8 cellular contexts compared by ENCODE assay signal in genomic region chr1:185316163-185317033, GRCh38. TPM values are rescaled to one million over a fixed set of nuclear protein-coding genes. Genes with fewer than 3 reads are reported as not detected.
DNase-seq lines count a peak whose midpoint lies in the region; ATAC-seq and TF ChIP-seq lines count a peak whose summit lies in the region.

No MANE protein-coding gene starts in this region.

- H3K9me3 ChIP-seq in adipocyte (ENCODE audit: control insufficient read depth, low read length) (no peaks in the 10 kb centered on the region), heart left ventricle (peaks cover 0 to 3% (median 0%) of the 10 kb centered on the region in 12 donors)

- peak overlapping the region; percentile 95 for H3K9ac ChIP-seq in adipocyte (ENCODE audit: low read length)

- ATAC-seq in heart left ventricle, result peak; percentile 78 to 90 (median 88)

- H3K4me1 ChIP-seq in adipocyte (ENCODE audit: control insufficient read depth, insufficient read depth, low read length), result peaks cover 32% of the 10 kb centered on the region
- peaks cover 0 to 59% (median 38%) of the 10 kb centered on the region in 12 donors for H3K4me1 ChIP-seq in heart left ventricle

- H3K36me3 ChIP-seq in adipocyte (ENCODE audit: control insufficient read depth, insufficient read depth, low read length, severe bottlenecking), result no peaks in the 10 kb centered on the region
- no peaks in the 10 kb centered on the region for H3K36me3 ChIP-seq in heart left ventricle

- H3K4me3 Mint-ChIP-seq in HFFc6 (peak overlapping the region; percentile 97), type B pancreatic cell (peak overlapping the region; percentile 91)

- intact Hi-C loops in heart left ventricle (cut with DNase I), result loop anchor here in 9 of 10 donors (1.0 to 10.0 kb wide), 7 partner anchors 278 to 356 kb away; no protein-coding TSS in a partner anchor
- intact Hi-C loops in posterior cingulate gyrus (cut with DNase I), result loop anchor here (2.0 to 10.0 kb wide), 5 partner anchors 160 to 1061 kb away; partner anchors contain the start of genes EDEM3, ODR4, SWT1 and TPR

- H3K4me3 ChIP-seq in adipocyte (ENCODE audit: low read length), result peak overlapping the region; percentile 98
- H3K4me3 ChIP-seq in heart left ventricle, result peak overlapping the region; percentile 66 to 99 (median 90)

- peak in 1 of 2 donors; percentile 32 for TF ChIP-seq POLR2A in heart left ventricle (IDR thresholded peaks at IDR 0.05)

- H3K9me3 Mint-ChIP-seq in HFFc6 (peaks cover 7% of the 10 kb centered on the region), type B pancreatic cell (no peaks in the 10 kb centered on the region)

- 0 to 1% (median 0%) methylated on average over 60 to 88 of the region's 88 CpGs for WGBS in heart left ventricle, 4 donors

- H3K36me3 Mint-ChIP-seq in HFFc6 (ENCODE audit: low read depth) (peaks cover 12% of the 10 kb centered on the region; the same call in 1 of the 2 replicates), type B pancreatic cell (peaks cover 10% of the 10 kb centered on the region)

- H3K27me3 Mint-ChIP-seq in HFFc6 (ENCODE audit: insufficient read depth) (no peaks in the 10 kb centered on the region; the same call in 1 of the 2 replicates), type B pancreatic cell (no peaks in the 10 kb centered on the region)

- peak overlapping the region; percentile 87 to 99 (median 96) for H3K27ac ChIP-seq in heart left ventricle

- H3K4me1 Mint-ChIP-seq in HFFc6 (ENCODE audit: low read depth), result peaks cover 66% of the 10 kb centered on the region
- peaks cover 43% of the 10 kb centered on the region for H3K4me1 Mint-ChIP-seq in type B pancreatic cell (ENCODE audit: unreplicated experiment)

- no peaks in the 10 kb centered on the region for H3K27me3 ChIP-seq in adipocyte (replicated peaks; ENCODE audit: control insufficient read depth, insufficient read depth, low read length)
- H3K27me3 ChIP-seq in heart left ventricle, result no peaks in the 10 kb centered on the region

- TF ChIP-seq CTCF in GM10266 (IDR thresholded peaks at IDR 0.05; ENCODE audit: control insufficient read depth, insufficient read depth, low read depth, missing control alignments) (no peak), HFFc6 (IDR thresholded peaks at IDR 0.05) (no peak), heart left ventricle (IDR thresholded peaks at IDR 0.05) (peak in 3 of 12 donors; percentile 5 to 24 (median 21)), type B pancreatic cell (conservative IDR thresholded peaks at IDR 0.05) (no peak)

- DNase-seq in GM10266 (ENCODE audit: extremely low spot score) (peak; percentile 91), HFFc6 (peak; percentile 90), NAMALWA (ENCODE audit: low spot score) (peak; percentile 86), SW 1271 (lab: John Stamatoyannopoulos, UW) (peak; percentile 23 to 53), adipocyte (ENCODE audit: low read depth) (peak; percentile 96), heart left ventricle (peak; percentile 97 to 98 (median 97)), posterior cingulate gyrus (peak; percentile 94 to 99 (median 97)), type B pancreatic cell (ENCODE audit: extremely low spot score, unreplicated experiment) (peak; percentile 91)

- H3K27ac Mint-ChIP-seq in HFFc6 (peak overlapping the region; percentile 93), type B pancreatic cell (peak overlapping the region; percentile 99)

RNA-seq across cellular contexts. Expression of gene IVNS1ABP, which starts 0.6 kb away (rescaled TPM):
- total RNA-seq in HFFc6 (2021; fragmentation: NEBNext Ultra II Directional; extraction: Animal tissue kit (Norgen Biotek cat#: 25700)), result 10 to 100 TPM; 34.1 to 52.4 (median 41.2) TPM
- total RNA-seq in heart left ventricle, result 10 to 100 TPM; 24.7 to 95.2 (median 60.6) TPM
- 10 to 100 TPM; 27.5 to 38.5 TPM for polyA plus RNA-seq in heart left ventricle
- total RNA-seq in type B pancreatic cell (ENCODE audit: low replicate concordance), result 63.7 and 98.2 TPM in 2 replicates

Comparison
In these comparisons a context has a peak if more than half of its experiments do, and no peak if none do; other contexts are left out.
1. Peak in every context shown above with its lines: DNase-seq, ATAC-seq, H3K4me3 ChIP-seq and H3K27ac ChIP-seq.
2. DNase-seq: peak in every context shown above with its lines; median percentile 97 in heart left ventricle; 97 in posterior cingulate gyrus; 96 in adipocyte; 91 in GM10266; 91 in type B pancreatic cell; 90 in HFFc6; 86 in NAMALWA; 38 in SW 1271.